Comparison of ENCODE assay signal across 17 cellular contexts in genomic region chr3:169914321-169914720, GRCh38. TPM values are rescaled to one million over a fixed set of nuclear protein-coding genes. Genes with fewer than 3 reads are reported as not detected.
DNase-seq lines count a peak whose midpoint lies in the region; ATAC-seq and TF ChIP-seq lines count a peak whose summit lies in the region.
"Had no signal": no experiment of that assay in that cellular context is flagged by ENCODE, and none has a peak within 500 bp of the region (broad histone marks: within the 10 kb centered on the region; RNA-seq: fewer than 3 reads in every experiment).

No MANE protein-coding gene starts in this region.

- intact Hi-C loops in adrenal gland (cut with DNase I) (no loop called here), psoas muscle (cut with DNase I) (no loop called here)
- intact Hi-C loops in CD8-positive, alpha-beta T cell (cut with DNase I, micrococcal nuclease) = no loop called here

- TF ChIP-seq CTCF in HEK293 (tag by site-specific recombination; IDR thresholded peaks at IDR 0.05) (no peak), adrenal gland (IDR thresholded peaks at IDR 0.05) (no peak), foreskin keratinocyte (conservative IDR thresholded peaks at IDR 0.05) (no peak), psoas muscle (IDR thresholded peaks at IDR 0.05) (no peak)
- TF ChIP-seq CTCF in CD8-positive, alpha-beta T cell (IDR thresholded peaks at IDR 0.05) = no peak

- H3K4me1 ChIP-seq in HEK293 (ENCODE audit: control insufficient read depth, insufficient read depth, low read length) (no peaks in the 10 kb centered on the region), adrenal gland (replicated peaks in 1 of 2) (no peaks in the 10 kb centered on the region), foreskin keratinocyte (no peaks in the 10 kb centered on the region), psoas muscle (no peaks in the 10 kb centered on the region)
- no peaks in the 10 kb centered on the region for H3K4me1 ChIP-seq in CD8-positive, alpha-beta T cell (ENCODE audit: insufficient read depth, low read length)
- H3K4me1 ChIP-seq: esophagus muscularis mucosa had no signal

- H3K36me3 Mint-ChIP-seq in CD8-positive, alpha-beta T cell = no peaks in the 10 kb centered on the region

- H3K27ac ChIP-seq in HEK293 (ENCODE audit: extremely low read depth, low read depth, low read length) = no peak overlapping the region
- H3K27ac ChIP-seq in adrenal gland = no peak overlapping the region
- H3K27ac ChIP-seq in foreskin keratinocyte = no peak overlapping the region
- no peak overlapping the region for H3K27ac ChIP-seq in CD8-positive, alpha-beta T cell (ENCODE audit: low read depth, low read length)
- no peak overlapping the region for H3K27ac ChIP-seq in psoas muscle
- H3K27ac ChIP-seq: esophagus muscularis mucosa had no signal

- no peak overlapping the region for H3K4me3 ChIP-seq in HEK293 (ENCODE audit: low read depth, low read length)
- H3K4me3 ChIP-seq in adrenal gland = no peak overlapping the region
- no peak overlapping the region for H3K4me3 ChIP-seq in CD8-positive, alpha-beta T cell (ENCODE audit: low read depth, low read length)
- H3K4me3 ChIP-seq in psoas muscle = no peak overlapping the region
- H3K4me3 ChIP-seq: esophagus muscularis mucosa had no signal

- no peaks in the 10 kb centered on the region for H3K9me3 Mint-ChIP-seq in CD8-positive, alpha-beta T cell

- H3K4me3 Mint-ChIP-seq in CD8-positive, alpha-beta T cell = no peak overlapping the region

- no peaks in the 10 kb centered on the region for H3K27me3 ChIP-seq in adrenal gland
- no peaks in the 10 kb centered on the region for H3K27me3 ChIP-seq in foreskin keratinocyte
- no peaks in the 10 kb centered on the region for H3K27me3 ChIP-seq in CD8-positive, alpha-beta T cell (ENCODE audit: insufficient read depth, low read length)
- H3K27me3 ChIP-seq in psoas muscle (ENCODE audit: insufficient read depth in 3 of 3, low read length in 2 of 3) = no peaks in the 10 kb centered on the region
- H3K27me3 ChIP-seq: esophagus muscularis mucosa had no signal

- POLR2A ChIA-PET in HEK293 (lab: Yijun Ruan, JAX) = no interaction called here
- POLR2A ChIA-PET in CD8-positive, alpha-beta T cell (lab: Charles Lee) = no interaction called here

- no peaks in the 10 kb centered on the region for H3K27me3 Mint-ChIP-seq in CD8-positive, alpha-beta T cell (ENCODE audit: low read depth)

- TF ChIP-seq POLR2A in adrenal gland (IDR thresholded peaks at IDR 0.05) = no peak

- WGBS in adrenal gland, 4 donors = 32 to 48% (median 41%) methylated on average over 2 of the region's 2 CpGs
- 23 to 40% (median 25%) methylated on average over 2 of the region's 2 CpGs for WGBS in psoas muscle, 3 donors

- no peak overlapping the region for H3K27ac Mint-ChIP-seq in CD8-positive, alpha-beta T cell

- H3K4me1 Mint-ChIP-seq in CD8-positive, alpha-beta T cell (ENCODE audit: low read depth) = no peaks in the 10 kb centered on the region

- DNase-seq in AG08396 (ENCODE audit: low spot score) (peak; percentile 44), adrenal gland (peak; percentile 21 to 69 (median 57)), foreskin keratinocyte (no peak), HUDEP-2 (lab: John Stamatoyannopoulos, UW; ENCODE audit: unreplicated experiment in 76 of 76) (no peak), psoas muscle (no peak)
- DNase-seq in CD8-positive, alpha-beta T cell = no peak
- DNase-seq: activated T-cell treated with anti-CD3 and anti-CD28 coated beads, Interleukin-2, amount 50 U/mL, for 48 hours; kidney glomerular epithelial cell; NCI-H1105; NCI-H748 treated with DMSO at 0.1 percent for 48 hours; stimulated activated CD4-positive, alpha-beta T cell treated with anti-CD3 and anti-CD28 coated beads, Interleukin-12 subunit alpha, Interleukin-12 subunit beta, amount 100 ng/mL, for 4 hours had no signal

- peak; percentile 33 for ATAC-seq in foreskin keratinocyte
- no peak for ATAC-seq in CD8-positive, alpha-beta T cell
- no peak for ATAC-seq in GM18517 (IDR thresholded peaks at IDR 0.05; ENCODE audit: unreplicated experiment)
- no peak for ATAC-seq in psoas muscle

- CTCF ChIA-PET in HEK293 (lab: Yijun Ruan, JAX) = no interaction called here
- CTCF ChIA-PET in CD8-positive, alpha-beta T cell (lab: Charles Lee) = no interaction called here

- H3K9me3 ChIP-seq in HEK293 (ENCODE audit: control insufficient read depth, insufficient read depth, low read depth, low read length) = no peaks in the 10 kb centered on the region
- no peaks in the 10 kb centered on the region for H3K9me3 ChIP-seq in adrenal gland (replicated peaks in 1 of 3)
- H3K9me3 ChIP-seq in CD8-positive, alpha-beta T cell (ENCODE audit: low read length) = no peaks in the 10 kb centered on the region
- H3K9me3 ChIP-seq in psoas muscle = no peaks in the 10 kb centered on the region
- H3K9me3 ChIP-seq: esophagus muscularis mucosa had no signal

- H3K36me3 ChIP-seq in HEK293 (ENCODE audit: control insufficient read depth in 2 of 2, insufficient read depth in 1 of 2, low read length in 2 of 2) (no peaks in the 10 kb centered on the region), adrenal gland (replicated peaks in 1 of 2) (no peaks in the 10 kb centered on the region), psoas muscle (ENCODE audit: insufficient read depth in 1 of 2, low read depth in 1 of 2) (no peaks in the 10 kb centered on the region)
- no peaks in the 10 kb centered on the region for H3K36me3 ChIP-seq in CD8-positive, alpha-beta T cell (ENCODE audit: insufficient read depth, low read length)
- H3K36me3 ChIP-seq: esophagus muscularis mucosa had no signal

TF ChIP-seq in HEK293, 187 proteins besides CTCF, POLR2A, EP300 and RAD21:
- no peak for TF ChIP-seq ATF2 (tag by site-specific recombination; IDR thresholded peaks at IDR 0.05; ENCODE audit: low read depth)
- TF ChIP-seq ZNF558 (tag by site-specific recombination; IDR thresholded peaks at IDR 0.05) = 0 out of 2 replicates have a peak, but pooled peaks have one; percentile 44
- peak; percentile 37; the same call in 1 of the 2 replicates for TF ChIP-seq ZBTB17 (tag by site-specific recombination; IDR thresholded peaks at IDR 0.05)

RNA-seq across cellular contexts. Expression of gene SAMD7, which starts 2.9 kb away (rescaled TPM):
- total RNA-seq in adrenal gland (not detected), foreskin keratinocyte (not detected in 2 replicates), psoas muscle (not detected)
- polyA plus RNA-seq in adrenal gland (not detected), foreskin keratinocyte (not detected in 2 replicates), psoas muscle (not detected)
- not detected for total RNA-seq in CD8-positive, alpha-beta T cell
- total RNA-seq: esophagus muscularis mucosa, urinary bladder had no signal
- polyA plus RNA-seq: BJ, neural cell, urinary bladder had no signal

RNA-seq across cellular contexts. Expression of gene LRRC31, which starts 44.6 kb away (rescaled TPM):
- total RNA-seq in adrenal gland (not detected), foreskin keratinocyte (not detected in 2 replicates), psoas muscle (not detected)
- polyA plus RNA-seq in adrenal gland (not detected), foreskin keratinocyte (not detected in 2 replicates), psoas muscle (under 1 TPM in 1 of 3 donors, not detected in 2; 0.01 TPM)
- total RNA-seq in CD8-positive, alpha-beta T cell = not detected
- total RNA-seq: esophagus muscularis mucosa, urinary bladder had no signal
- polyA plus RNA-seq: BJ, neural cell, urinary bladder had no signal

RNA-seq across cellular contexts. Expression of gene SEC62, which starts 52.3 kb away (rescaled TPM):
- total RNA-seq in adrenal gland (100 to 1,000 TPM in 4 of 8 donors, 10 to 100 TPM in 4; 41.1 to 199 (median 96.9) TPM), foreskin keratinocyte (38.2 and 50.0 TPM in 2 replicates), psoas muscle (10 to 100 TPM; 61.5 to 78.2 (median 71.5) TPM)
- polyA plus RNA-seq in adrenal gland (100 to 1,000 TPM; 153 to 267 (median 176) TPM), foreskin keratinocyte (48.9 and 50.4 TPM in 2 replicates), psoas muscle (10 to 100 TPM; 38.1 to 70.2 (median 61.7) TPM)
- 100 to 1,000 TPM; 115 TPM for total RNA-seq in CD8-positive, alpha-beta T cell

Comparison
In these comparisons a context has a peak if more than half of its experiments do, and no peak if none do; other contexts are left out.
1. DNase-seq: peak in AG08396 (single experiment) and adrenal gland (7 of 7); none in foreskin keratinocyte (0 of 2), HUDEP-2 (0 of 76), CD8-positive, alpha-beta T cell (0 of 7) and psoas muscle (0 of 2).